24 cellular contexts compared by ENCODE assay signal in the genomic region with DNA sequence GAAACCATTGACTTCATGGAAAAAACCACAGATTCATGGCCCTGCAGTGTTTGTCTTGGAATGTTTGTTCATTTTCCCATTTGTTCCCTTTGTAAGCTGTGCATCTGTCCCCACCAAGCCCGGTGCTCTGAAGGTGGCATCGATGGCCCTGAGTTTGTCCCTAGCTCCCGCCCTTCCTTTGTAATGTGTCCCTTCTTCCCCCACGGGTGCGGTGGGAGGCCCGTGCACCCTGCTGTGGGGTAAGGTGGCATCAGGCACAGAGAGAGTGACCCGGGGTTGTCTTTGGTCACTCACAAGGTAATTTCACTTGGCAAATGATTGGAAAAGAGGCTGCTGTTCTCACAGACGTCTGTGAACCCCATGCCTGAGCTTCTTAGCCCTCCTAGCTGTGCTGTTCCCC.
"Had no signal": no experiment of that assay in that cellular context is flagged by ENCODE, and none has a peak within 500 bp of the region (broad histone marks: within the 10 kb centered on the region; RNA-seq: fewer than 3 reads in every experiment).

No MANE protein-coding gene starts in this region.

- H3K9me3 Mint-ChIP-seq: activated CD4-positive, alpha-beta memory T cell treated with anti-CD3 and anti-CD28 coated beads for 36 hours; activated CD4-positive, alpha-beta T cell treated with anti-CD3 and anti-CD28 coated beads, Interleukin-2, amount 10 ng/mL, durations not matched to agents 7 days and 5 days; activated naive CD8-positive, alpha-beta T cell treated with anti-CD3 and anti-CD28 coated beads, Interleukin-2, amount 10 ng/mL, durations not matched to agents 7 days and 5 days; activated T-cell treated with anti-CD3 and anti-CD28 coated beads, Interleukin-2, amount 50 U/mL, for 4 hours; IgD-negative memory B cell; T-helper 1 cell treated with Interleukin-12 subunit alpha and Interleukin-12 subunit beta and Interleukin-4 antibody, amounts not matched to agents 30 μg/mL and 1 μg/mL, for 36 hours had no signal

- H3K4me1 Mint-ChIP-seq: activated CD4-positive, alpha-beta T cell treated with anti-CD3 and anti-CD28 coated beads, Interleukin-2, amount 10 ng/mL, durations not matched to agents 7 days and 5 days; activated naive CD8-positive, alpha-beta T cell treated with anti-CD3 and anti-CD28 coated beads, Interleukin-2, amount 10 ng/mL, durations not matched to agents 7 days and 5 days; IgD-negative memory B cell had no signal

- H3K36me3 Mint-ChIP-seq: activated CD4-positive, alpha-beta memory T cell treated with anti-CD3 and anti-CD28 coated beads for 36 hours; activated naive CD8-positive, alpha-beta T cell treated with anti-CD3 and anti-CD28 coated beads, Interleukin-2, amount 10 ng/mL, durations not matched to agents 7 days and 5 days; IgD-negative memory B cell had no signal

- DNase-seq: activated CD4-positive, alpha-beta memory T cell treated with anti-CD3 and anti-CD28 coated beads for 36 hours; activated CD4-positive, alpha-beta T cell treated with anti-CD3 and anti-CD28 coated beads, Interleukin-2, amount 10 ng/mL, durations not matched to agents 7 days and 5 days; activated CD4-positive, CD25-positive, alpha-beta regulatory T cell; activated CD8-positive, alpha-beta memory T cell treated with anti-CD3 and anti-CD28 coated beads for 24 hours; activated effector memory CD4-positive, alpha-beta T cell treated with anti-CD3 and anti-CD28 coated beads, Interleukin-2, amount 50 U/mL, for 16 hours; activated naive CD4-positive, alpha-beta T cell treated with Interleukin-2 at 50 U/mL for 16 hours; activated naive CD8-positive, alpha-beta T cell treated with anti-CD3 and anti-CD28 coated beads, Interleukin-2, amount 10 ng/mL, durations not matched to agents 7 days and 5 days; activated T-cell treated with anti-CD3 and anti-CD28 coated beads, Interleukin-2, amount 50 U/mL, for 4 hours; anterior cingulate cortex; KG1; NCI-H1048; NCI-H1417; NCI-H1694 treated with DMSO at 0.1 percent for 48 hours; NCI-H2029 treated with DMSO at 0.1 percent for 48 hours; NCI-H345; NCI-H510A treated with DMSO at 0.1 percent for 48 hours; NCI-H69; PC-3; SHP77 had no signal

- H3K27me3 Mint-ChIP-seq: IgD-negative memory B cell had no signal

- ATAC-seq: activated T-cell treated with anti-CD3 and anti-CD28 coated beads, Interleukin-2, amount 50 U/mL, for 4 hours; PC-3; SK-N-SH treated with all-trans-retinoic acid at 6 μM for 48 hours had no signal

- H3K9me3 ChIP-seq: adrenal gland, SJSA1 had no signal

- H3K27ac ChIP-seq: adrenal gland, SJSA1 had no signal

- H3K4me3 Mint-ChIP-seq: activated CD4-positive, alpha-beta memory T cell treated with anti-CD3 and anti-CD28 coated beads for 36 hours; activated CD4-positive, alpha-beta T cell treated with anti-CD3 and anti-CD28 coated beads, Interleukin-2, amount 10 ng/mL, durations not matched to agents 7 days and 5 days; activated naive CD8-positive, alpha-beta T cell treated with anti-CD3 and anti-CD28 coated beads, Interleukin-2, amount 10 ng/mL, durations not matched to agents 7 days and 5 days; activated T-cell treated with anti-CD3 and anti-CD28 coated beads, Interleukin-2, amount 50 U/mL, for 4 hours; IgD-negative memory B cell; T-helper 1 cell treated with Interleukin-12 subunit alpha and Interleukin-12 subunit beta and Interleukin-4 antibody, amounts not matched to agents 30 μg/mL and 1 μg/mL, for 36 hours had no signal

- H3K27ac Mint-ChIP-seq: activated CD4-positive, alpha-beta memory T cell treated with anti-CD3 and anti-CD28 coated beads for 36 hours; activated CD4-positive, alpha-beta T cell treated with anti-CD3 and anti-CD28 coated beads, Interleukin-2, amount 10 ng/mL, durations not matched to agents 7 days and 5 days; activated naive CD8-positive, alpha-beta T cell treated with anti-CD3 and anti-CD28 coated beads, Interleukin-2, amount 10 ng/mL, durations not matched to agents 7 days and 5 days; IgD-negative memory B cell; T-helper 1 cell treated with Interleukin-12 subunit alpha and Interleukin-12 subunit beta and Interleukin-4 antibody, amounts not matched to agents 30 μg/mL and 1 μg/mL, for 36 hours had no signal

- H3K4me3 ChIP-seq: adrenal gland, SJSA1 had no signal

- H3K27me3 ChIP-seq: adrenal gland, SJSA1 had no signal

- H3K36me3 ChIP-seq: adrenal gland, SJSA1 had no signal
